ENCODE assay signal across 7 cellular contexts in the genomic region with DNA sequence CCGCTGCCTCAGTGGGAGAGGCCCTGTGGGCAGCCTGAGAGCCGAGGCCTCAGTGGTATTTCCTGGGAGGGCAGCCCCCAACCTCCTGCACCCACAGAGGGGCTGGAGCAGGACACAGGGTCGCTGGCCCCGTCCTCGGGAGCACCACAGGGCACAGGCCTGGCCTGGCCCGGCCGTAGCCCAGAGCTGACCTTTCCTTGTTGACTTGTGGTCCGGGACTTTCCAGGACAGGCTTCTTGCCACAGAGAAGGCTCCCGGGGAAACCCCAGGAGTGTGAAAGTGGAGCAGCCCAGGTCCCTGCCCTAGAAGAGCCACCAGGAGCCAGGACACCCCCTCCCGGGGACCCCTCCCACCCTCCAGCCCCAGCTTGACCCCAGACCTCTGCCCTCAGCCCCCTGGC. TPM values are rescaled to one million over a fixed set of nuclear protein-coding genes. Genes with fewer than 3 reads are reported as not detected.
DNase-seq lines count a peak whose midpoint lies in the region; ATAC-seq, FAIRE-seq and TF ChIP-seq lines count a peak whose summit lies in the region.
"Not testable (repeated sequence)": the region's sequence is repeated elsewhere in the genome, so short reads cannot be mapped to it uniquely, and the experiment has no call there.

No MANE protein-coding gene starts in this region.

- peak; percentile 84 for ATAC-seq in activated T-helper 17 cell treated with anti-CD3 and anti-CD28 coated beads, Interleukin-2, amount 50 U/mL, for 72 hours (replicated peaks)
- ATAC-seq in Right ventricle myocardium superior (ENCODE audit: poor library complexity): peak; percentile 36

- H3K27me3 Mint-ChIP-seq in Calu3 (ENCODE audit: unreplicated experiment); activated T-helper 17 cell treated with anti-CD3 and anti-CD28 coated beads, Interleukin-2, amount 50 U/mL, for 72 hours: not testable (repeated sequence)

- TF ChIP-seq CTCF in Calu3 (IDR thresholded peaks at IDR 0.05; ENCODE audit: unreplicated experiment); kidney (IDR thresholded peaks at IDR 0.05; ENCODE audit: borderline replicate concordance, extremely low read depth, insufficient read depth); lower leg skin (IDR thresholded peaks at IDR 0.05); testis (IDR thresholded peaks at IDR 0.05): not testable (repeated sequence)

- not testable (repeated sequence) for H3K27ac ChIP-seq in kidney (ENCODE audit: low read depth in 2 of 2, low read length in 2 of 2); testis

- not testable (repeated sequence) for H3K36me3 ChIP-seq in kidney (ENCODE audit: control insufficient read depth in 1 of 2, insufficient read depth in 2 of 2, low read length in 2 of 2); testis (ENCODE audit: low read depth, missing control alignments)

- H3K27me3 ChIP-seq in testis: not testable (repeated sequence)

- not testable (repeated sequence) for TF ChIP-seq POLR2A in lower leg skin (IDR thresholded peaks at IDR 0.05); testis (IDR thresholded peaks at IDR 0.05)

- BruUV-seq in Calu3 (replicated peaks; lab: Mats Ljungman, UMichigan): not testable (repeated sequence)

- H3K4me1 ChIP-seq in kidney (ENCODE audit: control insufficient read depth in 1 of 2, insufficient read depth in 1 of 2, low read depth in 1 of 2, low read length in 2 of 2); testis: not testable (repeated sequence)

- not testable (repeated sequence) for H3K27ac Mint-ChIP-seq in Calu3 (ENCODE audit: unreplicated experiment); activated T-helper 17 cell treated with anti-CD3 and anti-CD28 coated beads, Interleukin-2, amount 50 U/mL, for 72 hours

- FAIRE-seq in kidney (lab: Jason Lieb, UNC): not testable (repeated sequence)

- no CpG with 5 or more reads among the region's 10 CpGs for WGBS in lower leg skin, 2 donors
- WGBS in testis, 2 donors: no CpG with 5 or more reads among the region's 10 CpGs

- CTCF ChIA-PET in Calu3 (lab: Charles Lee): not testable (repeated sequence)

- not testable (repeated sequence) for H3K9me3 Mint-ChIP-seq in Calu3 (ENCODE audit: low read depth, unreplicated experiment); activated T-helper 17 cell treated with anti-CD3 and anti-CD28 coated beads, Interleukin-2, amount 50 U/mL, for 72 hours

- intact Hi-C loops in Calu3 (cut with micrococcal nuclease; ENCODE audit: unreplicated experiment); Right ventricle myocardium superior (cut with DNase I); kidney (cut with DNase I); lower leg skin (cut with DNase I; ENCODE audit: low total_unique reads); posterior vena cava (cut with DNase I); testis (cut with DNase I; ENCODE audit: low total_unique reads): not testable (repeated sequence)

- not testable (repeated sequence) for H3K9me3 ChIP-seq in kidney (ENCODE audit: control insufficient read depth in 1 of 2, low read length in 2 of 2); testis

- H3K4me3 ChIP-seq in kidney (ENCODE audit: low read length in 2 of 2); lower leg skin (ENCODE audit: low read depth, poor library complexity, severe bottlenecking); testis: not testable (repeated sequence)

- not testable (repeated sequence) for H3K36me3 Mint-ChIP-seq in Calu3 (ENCODE audit: insufficient read depth, unreplicated experiment); activated T-helper 17 cell treated with anti-CD3 and anti-CD28 coated beads, Interleukin-2, amount 50 U/mL, for 72 hours (ENCODE audit: low read depth)

- H3K9ac ChIP-seq in kidney (ENCODE audit: low read length in 2 of 2): not testable (repeated sequence)

- DNase-seq in Calu3 (peak; percentile 11), kidney (peak; percentile 61), lower leg skin (ENCODE audit: low spot score in 2 of 2) (peak; percentile 13 to 61), posterior vena cava (ENCODE audit: low spot score) (peak; percentile 43), testis (peak; percentile 7)
- DNase-seq in Right ventricle myocardium superior: not testable (repeated sequence)

- not testable (repeated sequence) for H3K4me1 Mint-ChIP-seq in Calu3 (ENCODE audit: low read depth, unreplicated experiment); activated T-helper 17 cell treated with anti-CD3 and anti-CD28 coated beads, Interleukin-2, amount 50 U/mL, for 72 hours

- H3K4me3 Mint-ChIP-seq in Calu3 (ENCODE audit: low read depth, unreplicated experiment); activated T-helper 17 cell treated with anti-CD3 and anti-CD28 coated beads, Interleukin-2, amount 50 U/mL, for 72 hours: not testable (repeated sequence)

RNA-seq across cellular contexts. Expression of a gene that starts 37.4 kb away (rescaled TPM):
- total RNA-seq in Calu3 (2022) (23.9 and 24.6 TPM in 2 replicates), Right ventricle myocardium superior (146 TPM), kidney (15.8 TPM), lower leg skin (10 to 100 TPM in 1 of 4 donors, 1 to 10 TPM in 3; 2.5 to 43.5 (median 4.5) TPM), posterior vena cava (1 to 10 TPM; 6.1 to 8.4 TPM), testis (10 to 100 TPM; 20.1 to 78.3 TPM)
- 10 to 100 TPM; 65.6 to 77.0 TPM for total RNA-seq in activated T-helper 17 cell treated with anti-CD3 and anti-CD28 coated beads, Interleukin-2, amount 50 U/mL, for 72 hours
- polyA plus RNA-seq in kidney (ENCODE audit: insufficient read depth, low read depth, low replicate concordance) (18.3 TPM), testis (ENCODE audit: insufficient read depth, low read depth, low replicate concordance) (19.0 TPM)
